ENCODE assay signal across 20 cellular contexts in the genomic region with DNA sequence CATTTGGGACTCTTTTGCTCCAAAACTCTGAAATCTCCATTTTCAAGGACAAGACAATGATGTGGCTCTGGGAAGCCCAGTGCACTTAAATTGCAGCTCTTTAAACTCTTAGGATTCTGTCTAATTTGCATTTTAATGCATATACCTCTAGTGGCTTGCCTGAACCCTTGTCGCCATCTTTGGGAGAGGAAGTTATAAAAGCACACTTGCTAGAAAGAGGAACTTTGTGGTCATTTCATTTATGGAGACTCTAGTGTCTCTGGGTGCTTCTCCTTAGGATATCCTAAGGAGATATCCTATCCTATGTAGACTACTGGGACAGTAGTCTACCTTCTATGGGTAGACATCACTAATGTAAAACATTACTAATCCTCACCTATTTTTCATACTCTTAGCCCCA.
DNase-seq lines count a peak whose midpoint lies in the region; ATAC-seq, FAIRE-seq and TF ChIP-seq lines count a peak whose summit lies in the region.
"Had no signal": no experiment of that assay in that cellular context is flagged by ENCODE, and none has a peak within 500 bp of the region (broad histone marks: within the 10 kb centered on the region; RNA-seq: fewer than 3 reads in every experiment).

No MANE protein-coding gene starts in this region.

- no peak overlapping the region for H3K9ac ChIP-seq in HepG2 (ENCODE audit: insufficient read depth, low read depth, low read length)
- H3K9ac ChIP-seq: KMS-11 had no signal

- CTCF ChIA-PET in HepG2 (lab: Yijun Ruan, JAX; ENCODE audit: low intra/inter-chr PET ratio, low total read pairs): no interaction called here

- no peaks in the 10 kb centered on the region for H3F3A ChIP-seq in GM23338 (replicated peaks; ENCODE audit: low read depth)

- peaks cover 11% of the 10 kb centered on the region for H3K9me2 ChIP-seq in GM23338 (ENCODE audit: insufficient read depth)

- no peak overlapping the region for H3K27ac ChIP-seq in GM23338 (ENCODE audit: low read depth)
- H3K27ac ChIP-seq in left lung: no peak overlapping the region
- H3K27ac ChIP-seq in stomach: no peak overlapping the region
- H3K27ac ChIP-seq in HepG2 (ENCODE audit: extremely low read length, insufficient read depth, low read length): no peak overlapping the region
- H3K27ac ChIP-seq: KMS-11 had no signal

- WGBS in stomach, 5 donors: 75 to 95% (median 88%) methylated on average over 1 of the region's 1 CpG
- WGBS in HepG2 (ENCODE audit: low lambda C conversion rate): 76% methylated on average over 1 of the region's 1 CpG

- POLR2A ChIA-PET in HepG2 (lab: Yijun Ruan, JAX): no interaction called here

- H3K4me1 Mint-ChIP-seq in GM23338: no peaks in the 10 kb centered on the region

- H3K4me3 Mint-ChIP-seq in GM23338: no peak overlapping the region
- H3K4me3 Mint-ChIP-seq: CD8-positive, alpha-beta T cell had no signal

- in situ Hi-C loops in HepG2 (cut with HindIII; ENCODE audit: extremely low pct_ligation_motif_present, low pct_unique_long_range_greater_than_20kb): no loop called here

- H3K36me3 ChIP-seq in GM23338 (ENCODE audit: insufficient read depth): no peaks in the 10 kb centered on the region
- no peaks in the 10 kb centered on the region for H3K36me3 ChIP-seq in left lung
- no peaks in the 10 kb centered on the region for H3K36me3 ChIP-seq in stomach
- H3K36me3 ChIP-seq in HepG2 (replicated peaks in 1 of 2; ENCODE audit: control insufficient read depth in 1 of 2, insufficient read depth in 2 of 2, low read length in 2 of 2): no peaks in the 10 kb centered on the region
- H3K36me3 ChIP-seq: BE2C had no signal

- ATAC-seq in GM23338 (no peak), left lung (peak; percentile 22), HepG2 (no peak), left lobe of liver (no peak)
- ATAC-seq: CD8-positive, alpha-beta T cell; HCT116 had no signal

- no peak for FAIRE-seq in HepG2 (lab: Jason Lieb, UNC)

- H4K20me1 ChIP-seq in GM23338 (replicated peaks; ENCODE audit: insufficient read depth) (no peaks in the 10 kb centered on the region), HepG2 (ENCODE audit: insufficient read depth, low read length) (no peaks in the 10 kb centered on the region)

- H3K27me3 ChIP-seq in GM23338 (ENCODE audit: insufficient read depth): no peaks in the 10 kb centered on the region
- no peaks in the 10 kb centered on the region for H3K27me3 ChIP-seq in left lung
- no peaks in the 10 kb centered on the region for H3K27me3 ChIP-seq in stomach
- H3K27me3 ChIP-seq in HepG2 (ENCODE audit: control insufficient read depth in 1 of 2, insufficient read depth in 2 of 2, low read length in 2 of 2): no peaks in the 10 kb centered on the region

- no peak for DNase-seq in GM23338 (ENCODE audit: low spot score)
- peak; percentile 15 for DNase-seq in NAMALWA (ENCODE audit: low spot score)
- DNase-seq in SKM-1 (lab: John Stamatoyannopoulos, UW; ENCODE audit: unreplicated experiment): peak; percentile 89
- no peak for DNase-seq in left lung
- no peak for DNase-seq in stomach
- DNase-seq in HepG2 (ENCODE audit: low spot score): no peak
- no peak for DNase-seq in NCI-H524 treated with DMSO at 0.1 percent for 48 hours (lab: John Stamatoyannopoulos, UW)
- DNase-seq in left lobe of liver (ENCODE audit: low spot score): no peak
- DNase-seq: ACHN; BE2C; CD8-positive, alpha-beta T cell; MM.1S; NCI-H1436 treated with DMSO at 0.1 percent for 48 hours; NCI-H2107; NCI-H226; NCI-H526 treated with DMSO at 0.1 percent for 48 hours; SHP77 treated with DMSO at 0.1 percent for 48 hours; T1000 had no signal

- no peak overlapping the region for H3K4me2 ChIP-seq in GM23338
- H3K4me2 ChIP-seq in HepG2 (ENCODE audit: low read depth, low read length): no peak overlapping the region
- H3K4me2 ChIP-seq: KMS-11 had no signal

- TF ChIP-seq CTCF in GM23338 (conservative IDR thresholded peaks at IDR 0.05; ENCODE audit: low read depth in 2 of 2) (no peak), left lung (IDR thresholded peaks at IDR 0.05) (no peak), stomach (IDR thresholded peaks at IDR 0.05) (no peak), HepG2 (CRISPR knock-in tag; IDR thresholded peaks at IDR 0.05) (no peak)

- H3K4me3 ChIP-seq in GM23338: no peak overlapping the region
- H3K4me3 ChIP-seq in left lung: no peak overlapping the region
- H3K4me3 ChIP-seq in stomach: no peak overlapping the region
- no peak overlapping the region for H3K4me3 ChIP-seq in HepG2 (replicated peaks in 1 of 3; ENCODE audit: insufficient read depth in 1 of 3, low read depth in 2 of 3, low read length in 3 of 3)

- intact Hi-C loops in left lung (cut with DNase I): no loop called here
- intact Hi-C loops in stomach (cut with DNase I; ENCODE audit: low total_unique reads): no loop called here
- intact Hi-C loops in HepG2 (cut with micrococcal nuclease; ENCODE audit: unreplicated experiment): no loop called here

- TF ChIP-seq RAD21 in HepG2 (CRISPR knock-in tag; IDR thresholded peaks at IDR 0.05): no peak

- no peaks in the 10 kb centered on the region for H3K36me3 Mint-ChIP-seq in GM23338 (ENCODE audit: low read depth)
- H3K36me3 Mint-ChIP-seq: CD8-positive, alpha-beta T cell had no signal

- TF ChIP-seq EP300 in stomach (IDR thresholded peaks at IDR 0.05) (no peak), HepG2 (IDR thresholded peaks at IDR 0.05; ENCODE audit: low read depth in 2 of 2, low read length in 2 of 2) (no peak), HepG2 (CRISPR knock-in tag; IDR thresholded peaks at IDR 0.05; ENCODE audit: borderline replicate concordance) (no peak)

- no peak overlapping the region for H3K27ac Mint-ChIP-seq in GM23338
- H3K27ac Mint-ChIP-seq: CD8-positive, alpha-beta T cell had no signal

- H3K79me2 ChIP-seq in GM23338 (replicated peaks; ENCODE audit: insufficient read depth): no peaks in the 10 kb centered on the region
- H3K79me2 ChIP-seq in HepG2 (ENCODE audit: insufficient read depth, low read length): no peaks in the 10 kb centered on the region

- H2AFZ ChIP-seq in GM23338 (0 out of 2 replicates have a peak overlapping the region, but pooled peaks have one; percentile 10), HepG2 (ENCODE audit: low read length) (no peak overlapping the region)

- H3K9me3 Mint-ChIP-seq in GM23338: no peaks in the 10 kb centered on the region
- H3K9me3 Mint-ChIP-seq: CD8-positive, alpha-beta T cell had no signal

- H3K9me3 ChIP-seq in left lung (no peaks in the 10 kb centered on the region), stomach (no peaks in the 10 kb centered on the region), HepG2 (ENCODE audit: low read length) (no peaks in the 10 kb centered on the region)
- H3K9me3 ChIP-seq: BE2C had no signal

- no TSS peak for BruUV-seq in HepG2 (replicated peaks; lab: Mats Ljungman, UMichigan)

- TF ChIP-seq POLR2A in stomach (IDR thresholded peaks at IDR 0.05): no peak
- no peak for TF ChIP-seq POLR2A in HepG2 (IDR thresholded peaks at IDR 0.05; ENCODE audit: insufficient read depth in 1 of 2, low read depth in 2 of 2, low read length in 2 of 2)

- peaks cover 2% of the 10 kb centered on the region for H3K27me3 Mint-ChIP-seq in GM23338 (ENCODE audit: insufficient read depth, low read depth, poor library complexity)

- no peaks in the 10 kb centered on the region for H3K4me1 ChIP-seq in GM23338 (ENCODE audit: insufficient read depth)
- no peaks in the 10 kb centered on the region for H3K4me1 ChIP-seq in left lung
- no peaks in the 10 kb centered on the region for H3K4me1 ChIP-seq in stomach
- H3K4me1 ChIP-seq in HepG2 (ENCODE audit: insufficient read depth, low read length): no peaks in the 10 kb centered on the region
- H3K4me1 ChIP-seq: BE2C had no signal

TF ChIP-seq in GM23338, 12 proteins besides CTCF, POLR2A, EP300 and RAD21 (continues in another document):
- no peak for TF ChIP-seq EZH2 (IDR thresholded peaks at IDR 0.05; ENCODE audit: low read depth, unreplicated experiment)

TF ChIP-seq in HepG2, 621 proteins besides CTCF, POLR2A, EP300 and RAD21 (continues in another document):
- TF ChIP-seq, protein P1, sequence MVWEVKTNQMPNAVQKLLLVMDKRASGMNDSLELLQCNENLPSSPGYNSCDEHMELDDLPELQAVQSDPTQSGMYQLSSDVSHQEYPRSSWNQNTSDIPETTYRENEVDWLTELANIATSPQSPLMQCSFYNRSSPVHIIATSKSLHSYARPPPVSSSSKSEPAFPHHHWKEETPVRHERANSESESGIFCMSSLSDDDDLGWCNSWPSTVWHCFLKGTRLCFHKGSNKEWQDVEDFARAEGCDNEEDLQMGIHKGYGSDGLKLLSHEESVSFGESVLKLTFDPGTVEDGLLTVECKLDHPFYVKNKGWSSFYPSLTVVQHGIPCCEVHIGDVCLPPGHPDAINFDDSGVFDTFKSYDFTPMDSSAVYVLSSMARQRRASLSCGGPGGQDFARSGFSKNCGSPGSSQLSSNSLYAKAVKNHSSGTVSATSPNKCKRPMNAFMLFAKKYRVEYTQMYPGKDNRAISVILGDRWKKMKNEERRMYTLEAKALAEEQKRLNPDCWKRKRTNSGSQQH (CRISPR knock-in tag; IDR thresholded peaks at IDR 0.05; ENCODE audit: low read depth): no peak

Comparison
In these comparisons a context has a peak if more than half of its experiments do, and no peak if none do; other contexts are left out.
1. DNase-seq: peak in NAMALWA (single experiment) and SKM-1 (single experiment); none in GM23338 (single experiment), left lung (0 of 2), stomach (single experiment), HepG2 (single experiment), NCI-H524 treated with DMSO at 0.1 percent for 48 hours (single experiment) and left lobe of liver (single experiment).